Comparison of ENCODE assay signal across 1 cellular context in genomic region chr2:32452338-32453064, GRCh38.
TF ChIP-seq lines count a peak whose summit lies in the region.

No MANE protein-coding gene starts in this region.

TF ChIP-seq in GM23338, 12 proteins besides CTCF, POLR2A, EP300 and RAD21:
- TF ChIP-seq JUNB (IDR thresholded peaks at IDR 0.05; ENCODE audit: unreplicated experiment), result no peak
- no peak for TF ChIP-seq NANOG (IDR thresholded peaks at IDR 0.05; ENCODE audit: borderline replicate concordance)
- TF ChIP-seq REST (IDR thresholded peaks at IDR 0.05; ENCODE audit: unreplicated experiment), result no peak
- TF ChIP-seq EZH2 (IDR thresholded peaks at IDR 0.05; ENCODE audit: low read depth, unreplicated experiment), result no peak
- no peak for TF ChIP-seq ZNF331 (CRISPR knock-in tag; IDR thresholded peaks at IDR 0.05; ENCODE audit: low read depth)
TF ChIP-seq in GM23338: peak in this region for 0.
